ENCODE assay signal across 1 cellular context in the genomic region with DNA sequence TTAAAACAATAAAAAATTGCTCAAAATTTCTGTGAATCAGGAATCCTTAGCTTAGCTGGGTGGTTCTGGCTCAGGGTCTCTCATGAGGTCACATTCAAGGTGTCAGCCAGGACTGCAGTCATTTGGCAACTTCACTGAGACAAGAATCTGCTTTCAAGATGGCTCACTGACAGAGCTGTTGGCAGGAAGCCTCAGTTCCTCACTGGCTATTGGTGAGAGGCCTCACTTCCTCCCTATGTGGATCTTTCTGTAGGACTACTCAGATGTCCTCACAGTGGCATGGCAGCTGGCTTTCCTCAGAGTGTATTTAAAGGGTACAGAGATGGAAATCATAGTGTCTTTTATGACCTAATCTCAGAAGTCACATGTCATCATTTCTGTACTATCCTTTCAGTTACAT.
TF ChIP-seq lines count a peak whose summit lies in the region.

No MANE protein-coding gene starts in this region.

TF ChIP-seq in GM23338, 12 proteins besides CTCF, POLR2A, EP300 and RAD21:
- TF ChIP-seq, protein P1, sequence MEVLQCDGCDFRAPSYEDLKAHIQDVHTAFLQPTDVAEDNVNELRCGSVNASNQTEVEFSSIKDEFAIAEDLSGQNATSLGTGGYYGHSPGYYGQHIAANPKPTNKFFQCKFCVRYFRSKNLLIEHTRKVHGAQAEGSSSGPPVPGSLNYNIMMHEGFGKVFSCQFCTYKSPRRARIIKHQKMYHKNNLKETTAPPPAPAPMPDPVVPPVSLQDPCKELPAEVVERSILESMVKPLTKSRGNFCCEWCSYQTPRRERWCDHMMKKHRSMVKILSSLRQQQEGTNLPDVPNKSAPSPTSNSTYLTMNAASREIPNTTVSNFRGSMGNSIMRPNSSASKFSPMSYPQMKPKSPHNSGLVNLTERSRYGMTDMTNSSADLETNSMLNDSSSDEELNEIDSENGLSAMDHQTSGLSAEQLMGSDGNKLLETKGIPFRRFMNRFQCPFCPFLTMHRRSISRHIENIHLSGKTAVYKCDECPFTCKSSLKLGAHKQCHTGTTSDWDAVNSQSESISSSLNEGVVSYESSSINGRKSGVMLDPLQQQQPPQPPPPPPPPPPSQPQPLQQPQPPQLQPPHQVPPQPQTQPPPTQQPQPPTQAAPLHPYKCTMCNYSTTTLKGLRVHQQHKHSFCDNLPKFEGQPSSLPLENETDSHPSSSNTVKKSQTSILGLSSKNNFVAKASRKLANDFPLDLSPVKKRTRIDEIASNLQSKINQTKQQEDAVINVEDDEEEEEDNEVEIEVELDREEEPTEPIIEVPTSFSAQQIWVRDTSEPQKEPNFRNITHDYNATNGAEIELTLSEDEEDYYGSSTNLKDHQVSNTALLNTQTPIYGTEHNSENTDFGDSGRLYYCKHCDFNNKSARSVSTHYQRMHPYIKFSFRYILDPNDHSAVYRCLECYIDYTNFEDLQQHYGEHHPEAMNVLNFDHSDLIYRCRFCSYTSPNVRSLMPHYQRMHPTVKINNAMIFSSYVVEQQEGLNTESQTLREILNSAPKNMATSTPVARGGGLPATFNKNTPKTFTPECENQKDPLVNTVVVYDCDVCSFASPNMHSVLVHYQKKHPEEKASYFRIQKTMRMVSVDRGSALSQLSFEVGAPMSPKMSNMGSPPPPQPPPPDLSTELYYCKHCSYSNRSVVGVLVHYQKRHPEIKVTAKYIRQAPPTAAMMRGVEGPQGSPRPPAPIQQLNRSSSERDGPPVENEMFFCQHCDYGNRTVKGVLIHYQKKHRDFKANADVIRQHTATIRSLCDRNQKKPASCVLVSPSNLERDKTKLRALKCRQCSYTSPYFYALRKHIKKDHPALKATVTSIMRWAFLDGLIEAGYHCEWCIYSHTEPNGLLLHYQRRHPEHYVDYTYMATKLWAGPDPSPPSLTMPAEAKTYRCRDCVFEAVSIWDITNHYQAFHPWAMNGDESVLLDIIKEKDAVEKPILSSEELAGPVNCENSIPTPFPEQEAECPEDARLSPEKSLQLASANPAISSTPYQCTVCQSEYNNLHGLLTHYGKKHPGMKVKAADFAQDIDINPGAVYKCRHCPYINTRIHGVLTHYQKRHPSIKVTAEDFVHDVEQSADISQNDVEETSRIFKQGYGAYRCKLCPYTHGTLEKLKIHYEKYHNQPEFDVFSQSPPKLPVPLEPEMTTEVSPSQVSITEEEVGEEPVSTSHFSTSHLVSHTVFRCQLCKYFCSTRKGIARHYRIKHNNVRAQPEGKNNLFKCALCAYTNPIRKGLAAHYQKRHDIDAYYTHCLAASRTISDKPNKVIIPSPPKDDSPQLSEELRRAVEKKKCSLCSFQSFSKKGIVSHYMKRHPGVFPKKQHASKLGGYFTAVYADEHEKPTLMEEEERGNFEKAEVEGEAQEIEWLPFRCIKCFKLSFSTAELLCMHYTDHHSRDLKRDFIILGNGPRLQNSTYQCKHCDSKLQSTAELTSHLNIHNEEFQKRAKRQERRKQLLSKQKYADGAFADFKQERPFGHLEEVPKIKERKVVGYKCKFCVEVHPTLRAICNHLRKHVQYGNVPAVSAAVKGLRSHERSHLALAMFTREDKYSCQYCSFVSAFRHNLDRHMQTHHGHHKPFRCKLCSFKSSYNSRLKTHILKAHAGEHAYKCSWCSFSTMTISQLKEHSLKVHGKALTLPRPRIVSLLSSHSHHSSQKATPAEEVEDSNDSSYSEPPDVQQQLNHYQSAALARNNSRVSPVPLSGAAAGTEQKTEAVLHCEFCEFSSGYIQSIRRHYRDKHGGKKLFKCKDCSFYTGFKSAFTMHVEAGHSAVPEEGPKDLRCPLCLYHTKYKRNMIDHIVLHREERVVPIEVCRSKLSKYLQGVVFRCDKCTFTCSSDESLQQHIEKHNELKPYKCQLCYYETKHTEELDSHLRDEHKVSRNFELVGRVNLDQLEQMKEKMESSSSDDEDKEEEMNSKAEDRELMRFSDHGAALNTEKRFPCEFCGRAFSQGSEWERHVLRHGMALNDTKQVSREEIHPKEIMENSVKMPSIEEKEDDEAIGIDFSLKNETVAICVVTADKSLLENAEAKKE (CRISPR knock-in tag; IDR thresholded peaks at IDR 0.05): no peak
- TF ChIP-seq NANOG (IDR thresholded peaks at IDR 0.05; ENCODE audit: borderline replicate concordance) (no peak), STAT1 (IDR thresholded peaks at IDR 0.05; ENCODE audit: unreplicated experiment) (no peak)
